In genomic region chrX:125203379-125203736, GRCh38 we compare ENCODE assay signal across 8 cellular contexts.
DNase-seq lines count a peak whose midpoint lies in the region; ATAC-seq and TF ChIP-seq lines count a peak whose summit lies in the region.

No MANE protein-coding gene starts in this region.

- H3K27me3 ChIP-seq in HUES48 (ENCODE audit: control insufficient read depth, insufficient read depth, low read length) (peaks cover 37% of the 10 kb centered on the region), ectodermal cell (ENCODE audit: control insufficient read depth, insufficient read depth, low read length, poor library complexity, severe bottlenecking) (peaks cover 36% of the 10 kb centered on the region), neuronal stem cell (ENCODE audit: control insufficient read depth in 3 of 3, insufficient read depth in 3 of 3, low read depth in 1 of 3, low read length in 3 of 3) (peaks cover 0 to 65% (median 18%) of the 10 kb centered on the region in 3 experiments)

- peaks cover 34% of the 10 kb centered on the region for H3K4me1 ChIP-seq in HUES48 (ENCODE audit: control insufficient read depth, insufficient read depth, low read length)
- no peaks in the 10 kb centered on the region for H3K4me1 ChIP-seq in ectodermal cell (ENCODE audit: control insufficient read depth, insufficient read depth, low read length)
- no peaks in the 10 kb centered on the region for H3K4me1 ChIP-seq in neuronal stem cell (ENCODE audit: control insufficient read depth in 2 of 2, insufficient read depth in 1 of 2, low read depth in 1 of 2, low read length in 2 of 2)

- H2BK12ac ChIP-seq in neuronal stem cell (ENCODE audit: low read length) = no peak overlapping the region

- H3K23ac ChIP-seq in neuronal stem cell (ENCODE audit: low read depth, low read length, poor library complexity) = no peak overlapping the region

- peak overlapping the region; percentile 83 for H3K4me3 ChIP-seq in HUES48 (ENCODE audit: low read depth, low read length)
- H3K4me3 ChIP-seq in ectodermal cell (ENCODE audit: insufficient read depth, low read depth, low read length) = peak overlapping the region; percentile 47
- peak overlapping the region in 1 of 2 donors; percentile 84 for H3K4me3 ChIP-seq in neuronal stem cell (ENCODE audit: low read length in 2 of 2)

- H2AFZ ChIP-seq in neuronal stem cell (ENCODE audit: low read length) = peak overlapping the region; percentile 61

- no peak overlapping the region for H3K14ac ChIP-seq in neuronal stem cell (ENCODE audit: low read length)

- H2AK5ac ChIP-seq in neuronal stem cell (ENCODE audit: low read depth, low read length) = no peak overlapping the region

- WGBS in ectodermal cell, 2 experiments = 0 to 1% methylated on average over 24 to 25 of the region's 25 CpGs
- no CpG with 5 or more reads among the region's 25 CpGs for WGBS in neuronal stem cell (ENCODE audit: extremely low coverage in 2 of 2, insufficient read length in 2 of 2, insufficient replicate concordance in 1 of 2), 2 donors

- H4K8ac ChIP-seq in neuronal stem cell (ENCODE audit: low read depth, low read length) = no peak overlapping the region

- H3K27ac ChIP-seq in C4-2B = peak overlapping the region; percentile 92
- H3K27ac ChIP-seq in HUES48 (ENCODE audit: low read depth, low read length) = no peak overlapping the region
- H3K27ac ChIP-seq in ectodermal cell (ENCODE audit: insufficient read depth, low read depth, low read length, poor library complexity, severe bottlenecking) = no peak overlapping the region
- no peak overlapping the region for H3K27ac ChIP-seq in neuronal stem cell (replicated peaks; ENCODE audit: low read length)

- no peak overlapping the region for H4K91ac ChIP-seq in neuronal stem cell (ENCODE audit: low read depth, low read length, poor library complexity)

- H3K18ac ChIP-seq in neuronal stem cell (ENCODE audit: low read length) = no peak overlapping the region

- H3K4me2 ChIP-seq in neuronal stem cell (ENCODE audit: insufficient read depth, low read length, poor library complexity, severe bottlenecking) = peak overlapping the region; percentile 71

- H2BK120ac ChIP-seq in neuronal stem cell (ENCODE audit: low read depth, low read length) = no peak overlapping the region

- no peak overlapping the region for H3K9ac ChIP-seq in HUES48 (ENCODE audit: low read depth, low read length)
- H3K9ac ChIP-seq in neuronal stem cell (ENCODE audit: low read depth, low read length, poor library complexity) = no peak overlapping the region

- no peak overlapping the region for H3K4ac ChIP-seq in neuronal stem cell (ENCODE audit: low read length)

- TF ChIP-seq CTCF in C4-2B (conservative IDR thresholded peaks at IDR 0.05) = no peak

- no peak for DNase-seq in neuronal stem cell (ENCODE audit: low spot score)

- no peak overlapping the region for H2BK5ac ChIP-seq in neuronal stem cell (ENCODE audit: low read length)

- H2BK15ac ChIP-seq in neuronal stem cell (ENCODE audit: low read length) = no peak overlapping the region

- H3K9me3 ChIP-seq in HUES48 (ENCODE audit: control insufficient read depth, insufficient read depth, low read length) = no peaks in the 10 kb centered on the region
- no peaks in the 10 kb centered on the region for H3K9me3 ChIP-seq in ectodermal cell (ENCODE audit: control insufficient read depth, low read length)
- no peaks in the 10 kb centered on the region for H3K9me3 ChIP-seq in neuronal stem cell (replicated peaks in 1 of 2; ENCODE audit: control insufficient read depth in 2 of 2, insufficient read depth in 1 of 2, low read depth in 1 of 2, low read length in 2 of 2)

- H3K36me3 ChIP-seq in HUES48 (ENCODE audit: control insufficient read depth, insufficient read depth, low read length) = no peaks in the 10 kb centered on the region
- no peaks in the 10 kb centered on the region for H3K36me3 ChIP-seq in ectodermal cell (ENCODE audit: control insufficient read depth, insufficient read depth, low read length)
- no peaks in the 10 kb centered on the region for H3K36me3 ChIP-seq in neuronal stem cell (replicated peaks in 1 of 2; ENCODE audit: control insufficient read depth in 2 of 2, insufficient read depth in 2 of 2, low read length in 2 of 2)

- ATAC-seq in HG03571 (IDR thresholded peaks at IDR 0.05; ENCODE audit: unreplicated experiment) = no peak
- ATAC-seq in GM21786 (IDR thresholded peaks at IDR 0.05; ENCODE audit: unreplicated experiment) = no peak
- no peak for ATAC-seq in HG02623 (IDR thresholded peaks at IDR 0.05; ENCODE audit: unreplicated experiment)
- ATAC-seq in GM21737 (IDR thresholded peaks at IDR 0.05; ENCODE audit: unreplicated experiment) = no peak

- H3K79me1 ChIP-seq in neuronal stem cell (ENCODE audit: low read depth, low read length) = no peaks in the 10 kb centered on the region
